8 cellular contexts compared by ENCODE assay signal in the genomic region with DNA sequence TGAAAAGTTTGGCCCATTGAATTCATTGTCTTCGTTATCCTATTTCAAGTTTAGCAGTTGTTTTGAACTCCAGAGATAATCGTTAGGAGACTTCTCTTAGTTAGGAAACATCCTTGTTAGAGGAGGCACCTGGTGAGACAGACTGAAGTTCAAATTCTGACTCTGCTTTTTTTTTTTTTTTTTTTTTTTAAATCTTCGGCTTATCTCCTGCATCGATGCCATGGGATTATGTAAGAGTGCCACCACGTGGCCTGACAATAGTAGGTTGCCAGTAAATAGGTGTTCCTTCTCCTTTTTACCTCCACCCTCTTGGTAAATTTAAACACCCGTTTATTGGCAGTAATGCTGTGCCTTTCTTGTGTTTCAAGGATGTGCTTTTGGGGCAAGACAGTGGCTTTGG.
DNase-seq lines count a peak whose midpoint lies in the region; ATAC-seq and TF ChIP-seq lines count a peak whose summit lies in the region.

No MANE protein-coding gene starts in this region.

- H3K27ac ChIP-seq in smooth muscle cell (ENCODE audit: low read depth): no peak overlapping the region

- H3K27me3 Mint-ChIP-seq in CD14-positive monocyte (ENCODE audit: low read depth in 3 of 3): peaks cover 4 to 8% (median 7%) of the 10 kb centered on the region in 3 donors

- no peaks in the 10 kb centered on the region for H4K20me1 ChIP-seq in smooth muscle cell (ENCODE audit: low read depth)

- H3K9ac ChIP-seq in smooth muscle cell (ENCODE audit: low read depth): no peak overlapping the region

- H3K4me1 Mint-ChIP-seq in CD14-positive monocyte: no peaks in the 10 kb centered on the region

- ATAC-seq in HG03196 (IDR thresholded peaks at IDR 0.05; ENCODE audit: unreplicated experiment): no peak

- in situ Hi-C loops in G401 (cut with HindIII; ENCODE audit: low sequenced_read_pairs): no loop called here

- peaks cover 7% of the 10 kb centered on the region; the same call in 1 of the 2 replicates for H3K9me3 ChIP-seq in MG63
- H3K9me3 ChIP-seq in smooth muscle cell (replicated peaks; ENCODE audit: low read depth): no peaks in the 10 kb centered on the region

- peaks cover 15% of the 10 kb centered on the region for H3K4me1 ChIP-seq in smooth muscle cell (ENCODE audit: low read depth)

- H3K4me3 ChIP-seq in MG63 (no peak overlapping the region), smooth muscle cell (no peak overlapping the region)

- WGBS in smooth muscle cell (ENCODE audit: low lambda C conversion rate): 71% methylated on average over 6 of the region's 6 CpGs

- DNase-seq in G401 (ENCODE audit: low spot score) (peak; percentile 83), HT-29 (ENCODE audit: low spot score) (peak; percentile 69), SW480 (ENCODE audit: low spot score) (peak; percentile 30), iris pigment epithelial cell (ENCODE audit: low read depth) (peak; percentile 43), MG63 (no peak), CD14-positive monocyte (ENCODE audit: low spot score) (no peak), smooth muscle cell (lab: John Stamatoyannopoulos, UW; ENCODE audit: unreplicated experiment) (no peak)

- H3K27ac Mint-ChIP-seq in CD14-positive monocyte: no peak overlapping the region

- intact Hi-C loops in CD14-positive monocyte (cut with micrococcal nuclease): no loop called here

- H3K4me2 ChIP-seq in smooth muscle cell: no peak overlapping the region

- H3K36me3 ChIP-seq in MG63: peaks cover 19% of the 10 kb centered on the region
- no peaks in the 10 kb centered on the region for H3K36me3 ChIP-seq in smooth muscle cell (ENCODE audit: low read depth)

- H3K9me3 Mint-ChIP-seq in CD14-positive monocyte: peaks cover 0 to 4% (median 0%) of the 10 kb centered on the region in 7 donors

- no peaks in the 10 kb centered on the region for H3K27me3 ChIP-seq in MG63
- no peaks in the 10 kb centered on the region for H3K27me3 ChIP-seq in smooth muscle cell (ENCODE audit: low read depth)

- H3K79me2 ChIP-seq in smooth muscle cell (ENCODE audit: low read depth): peaks cover 21% of the 10 kb centered on the region

- no peak overlapping the region for H3K4me3 Mint-ChIP-seq in CD14-positive monocyte

- peaks cover 40% of the 10 kb centered on the region for H3F3A ChIP-seq in smooth muscle cell (ENCODE audit: low read depth)

- no peak overlapping the region for H2AFZ ChIP-seq in smooth muscle cell (ENCODE audit: low read depth)

- no peaks in the 10 kb centered on the region for H3K36me3 Mint-ChIP-seq in CD14-positive monocyte

- TF ChIP-seq CTCF in CD14-positive monocyte (IDR thresholded peaks at IDR 0.05) (no peak), smooth muscle cell (IDR thresholded peaks at IDR 0.05; ENCODE audit: borderline replicate concordance, insufficient read depth, poor library complexity, severe bottlenecking) (no peak)

Comparison
In these comparisons a context has a peak if more than half of its experiments do, and no peak if none do; other contexts are left out.
1. DNase-seq: peak in G401 (single experiment), HT-29 (single experiment), SW480 (single experiment) and iris pigment epithelial cell (single experiment); none in MG63 (single experiment), CD14-positive monocyte (single experiment) and smooth muscle cell (single experiment).